Comparison of ENCODE assay signal across 1 cellular context in the genomic region with DNA sequence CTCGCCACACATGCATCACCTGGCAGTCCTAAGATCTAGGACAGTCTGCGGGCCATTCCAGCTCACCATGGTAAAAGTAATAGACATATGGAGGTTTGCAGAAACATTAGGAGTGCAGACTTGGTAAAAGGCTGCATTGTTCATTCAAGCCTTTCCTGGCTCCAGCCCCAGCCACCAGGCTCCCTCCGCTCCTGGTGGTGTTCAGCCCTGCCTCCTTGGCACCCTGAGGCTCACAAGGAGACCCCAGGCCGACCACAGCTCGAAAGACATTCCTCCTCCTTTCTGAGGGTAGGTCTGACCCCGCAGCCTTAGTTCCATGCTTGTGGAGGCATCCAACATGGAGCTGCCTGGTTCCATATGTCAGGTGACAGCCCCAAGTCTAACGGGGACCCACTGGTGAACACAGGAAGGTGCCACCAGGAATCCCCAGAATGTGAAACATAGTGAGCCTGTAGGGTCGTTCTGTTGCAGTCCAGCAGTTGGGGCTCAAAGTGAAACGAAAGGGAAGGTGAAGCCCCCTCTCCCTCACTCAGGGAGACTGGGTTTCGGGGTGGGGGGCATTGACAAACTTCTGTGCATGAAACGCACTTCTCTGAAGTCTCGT.
TF ChIP-seq lines count a peak whose summit lies in the region.

No MANE protein-coding gene starts in this region.

TF ChIP-seq in HCT116, 20 proteins besides CTCF, POLR2A, EP300 and RAD21 (continued from another document):
- TF ChIP-seq ZBTB33 (IDR thresholded peaks at IDR 0.05; ENCODE audit: extremely low read depth, insufficient replicate concordance, low read length) (no peak), ATF3 (IDR thresholded peaks at IDR 0.05) (no peak), EGR1 (IDR thresholded peaks at IDR 0.05; ENCODE audit: low read depth) (no peak), JUND (IDR thresholded peaks at IDR 0.05) (no peak), FOSL1 (IDR thresholded peaks at IDR 0.05; ENCODE audit: low read depth) (no peak), TCF7L2 (IDR thresholded peaks at IDR 0.05; ENCODE audit: borderline replicate concordance, extremely low read depth, insufficient read depth, insufficient read length) (no peak), ZFX (IDR thresholded peaks at IDR 0.05) (no peak), ELF1 (IDR thresholded peaks at IDR 0.05; ENCODE audit: borderline replicate concordance, low read depth) (no peak), ZNF274 (IDR thresholded peaks at IDR 0.05; ENCODE audit: low read depth, low read length) (no peak)
